In genomic region chrX:110853610-110854009, GRCh38 we compare ENCODE assay signal across 8 cellular contexts. TPM values are rescaled to one million over a fixed set of nuclear protein-coding genes. Genes with fewer than 3 reads are reported as not detected.
A peak's percentile ranks its signal among the peaks of the same experiment; 100 is the strongest.
DNase-seq lines count a peak whose midpoint lies in the region; ATAC-seq and TF ChIP-seq lines count a peak whose summit lies in the region.

No MANE protein-coding gene starts in this region.

- H3K27ac Mint-ChIP-seq in natural killer cell = no peak overlapping the region
- no peak overlapping the region for H3K27ac Mint-ChIP-seq in activated CD4-positive, alpha-beta T cell treated with anti-CD3 and anti-CD28 coated beads, Interleukin-2, amount 10 ng/mL, durations not matched to agents 24 days and 14 days

- TF ChIP-seq CTCF in PC-9 (conservative IDR thresholded peaks at IDR 0.05) = peak; percentile 69
- no peak for TF ChIP-seq CTCF in GM13976 (IDR thresholded peaks at IDR 0.05; ENCODE audit: borderline replicate concordance, control extremely low read depth, extremely low read depth, insufficient read depth, missing control alignments)
- TF ChIP-seq CTCF in natural killer cell (IDR thresholded peaks at IDR 0.05) = no peak

- intact Hi-C loops in PC-9 (cut with micrococcal nuclease; ENCODE audit: unreplicated experiment) (loop anchor here (5.0 to 10.0 kb wide), 2 partner anchors 241 to 594 kb away; partner anchors contain the start of gene PAK3), natural killer cell (cut with micrococcal nuclease) (no loop called here)
- intact Hi-C loops in activated CD4-positive, alpha-beta T cell treated with anti-CD3 and anti-CD28 coated beads, Interleukin-2, amount 10 ng/mL, durations not matched to agents 24 days and 14 days (cut with micrococcal nuclease) = no loop called here

- H3K27me3 ChIP-seq in PC-9 (ENCODE audit: insufficient read depth, low read depth) = no peaks in the 10 kb centered on the region

- peaks cover 0 to 32% of the 10 kb centered on the region in 2 donors for H3K27me3 Mint-ChIP-seq in natural killer cell (ENCODE audit: low read depth in 2 of 2)
- H3K27me3 Mint-ChIP-seq in activated CD4-positive, alpha-beta T cell treated with anti-CD3 and anti-CD28 coated beads, Interleukin-2, amount 10 ng/mL, durations not matched to agents 24 days and 14 days = peaks cover 2% of the 10 kb centered on the region

- no peaks in the 10 kb centered on the region for H3K4me1 Mint-ChIP-seq in natural killer cell
- H3K4me1 Mint-ChIP-seq in activated CD4-positive, alpha-beta T cell treated with anti-CD3 and anti-CD28 coated beads, Interleukin-2, amount 10 ng/mL, durations not matched to agents 24 days and 14 days = no peaks in the 10 kb centered on the region

- H3K4me2 ChIP-seq in PC-9 = no peak overlapping the region

- ATAC-seq in natural killer cell = no peak

- H3K4me3 ChIP-seq in PC-9 = no peak overlapping the region

- H3K36me3 Mint-ChIP-seq in natural killer cell = no peaks in the 10 kb centered on the region
- H3K36me3 Mint-ChIP-seq in activated CD4-positive, alpha-beta T cell treated with anti-CD3 and anti-CD28 coated beads, Interleukin-2, amount 10 ng/mL, durations not matched to agents 24 days and 14 days (ENCODE audit: low read depth) = no peaks in the 10 kb centered on the region

- no peaks in the 10 kb centered on the region for H3K36me3 ChIP-seq in PC-9 (ENCODE audit: low read depth)

- POLR2A ChIA-PET in PC-9 (lab: Charles Lee; ENCODE audit: unreplicated experiment) = interaction anchor here (0.7 kb wide), 1 partner anchor 711 kb away, joined by 3 read pairs; no protein-coding TSS in a partner anchor

- no peaks in the 10 kb centered on the region for H3K9me3 Mint-ChIP-seq in natural killer cell
- H3K9me3 Mint-ChIP-seq in activated CD4-positive, alpha-beta T cell treated with anti-CD3 and anti-CD28 coated beads, Interleukin-2, amount 10 ng/mL, durations not matched to agents 24 days and 14 days = no peaks in the 10 kb centered on the region

- H3F3A ChIP-seq in PC-9 (ENCODE audit: insufficient read depth, low read depth) = no peaks in the 10 kb centered on the region

- CTCF ChIA-PET in PC-9 (lab: Charles Lee) = interaction anchor here (0.5 to 1.1 kb wide), 3 partner anchors 245 to 390 kb away, joined by 6 to 9 read pairs (median 7); no protein-coding TSS in a partner anchor

- no peaks in the 10 kb centered on the region for H3K79me2 ChIP-seq in PC-9 (ENCODE audit: low read depth)

- H3K27ac ChIP-seq in PC-9 = no peak overlapping the region

- no peaks in the 10 kb centered on the region for H3K9me2 ChIP-seq in PC-9 (ENCODE audit: insufficient read depth)

- peaks cover 6% of the 10 kb centered on the region; the same call in 1 of the 2 replicates for H3K4me1 ChIP-seq in PC-9 (replicated peaks; ENCODE audit: insufficient read depth)

- in situ Hi-C loops in GM13976 (cut with MboI; ENCODE audit: low sequenced_read_pairs, unreplicated experiment) = loop anchor here (10.0 to 25.0 kb wide), 2 partner anchors 409 to 691 kb away; no protein-coding TSS in a partner anchor

- H3K4me3 Mint-ChIP-seq in natural killer cell = no peak overlapping the region
- no peak overlapping the region for H3K4me3 Mint-ChIP-seq in activated CD4-positive, alpha-beta T cell treated with anti-CD3 and anti-CD28 coated beads, Interleukin-2, amount 10 ng/mL, durations not matched to agents 24 days and 14 days

- H2AFZ ChIP-seq in PC-9 = no peak overlapping the region

- H3K9me3 ChIP-seq in PC-9 (ENCODE audit: insufficient read depth, low read depth) = no peaks in the 10 kb centered on the region

- peak; percentile 25 for DNase-seq in DMS79 (lab: John Stamatoyannopoulos, UW)
- peak; percentile 42 for DNase-seq in HT-29 (ENCODE audit: low spot score)
- no peak for DNase-seq in PC-9
- peak; percentile 11 for DNase-seq in hepatic stellate cell (ENCODE audit: low spot score)
- no peak for DNase-seq in OCI-M2 (lab: John Stamatoyannopoulos, UW; ENCODE audit: unreplicated experiment)
- no peak for DNase-seq in GM13976 (ENCODE audit: low spot score)
- no peak for DNase-seq in natural killer cell
- DNase-seq in activated CD4-positive, alpha-beta T cell treated with anti-CD3 and anti-CD28 coated beads, Interleukin-2, amount 10 ng/mL, durations not matched to agents 24 days and 14 days = no peak

- H4K20me1 ChIP-seq in PC-9 (ENCODE audit: insufficient read depth) = no peaks in the 10 kb centered on the region

- BruUV-seq in PC-9 (replicated peaks; lab: Mats Ljungman, UMichigan) = no TSS peak

RNA-seq across cellular contexts. Expression of gene CHRDL1, which starts 58.0 kb away (rescaled TPM):
- not detected in 2 replicates for total RNA-seq in HT-29 (2014; rRNA removed; shearing (Covaris generic))
- total RNA-seq in PC-9 (2021) = 18.8 and 25.7 TPM in 2 replicates
- total RNA-seq in natural killer cell = not detected
- not detected in 2 replicates for total RNA-seq in activated CD4-positive, alpha-beta T cell treated with anti-CD3 and anti-CD28 coated beads, Interleukin-2, amount 10 ng/mL, durations not matched to agents 24 days and 14 days

Comparison
In these comparisons a context has a peak if more than half of its experiments do, and no peak if none do; other contexts are left out.
1. DNase-seq: peak in DMS79 (single experiment), HT-29 (single experiment) and hepatic stellate cell (single experiment); none in PC-9 (0 of 2), OCI-M2 (single experiment), GM13976 (single experiment), natural killer cell (single experiment) and activated CD4-positive, alpha-beta T cell treated with anti-CD3 and anti-CD28 coated beads, Interleukin-2, amount 10 ng/mL, durations not matched to agents 24 days and 14 days (single experiment).
2. RNA of gene CHRDL1, which starts 58.0 kb away (total RNA-seq): 18.8 to 25.7 TPM in PC-9; not detected in HT-29, not detected in natural killer cell and not detected in activated CD4-positive, alpha-beta T cell treated with anti-CD3 and anti-CD28 coated beads, Interleukin-2, amount 10 ng/mL, durations not matched to agents 24 days and 14 days; every median in the first group is over 10 times any median in the second.